In the genomic region with DNA sequence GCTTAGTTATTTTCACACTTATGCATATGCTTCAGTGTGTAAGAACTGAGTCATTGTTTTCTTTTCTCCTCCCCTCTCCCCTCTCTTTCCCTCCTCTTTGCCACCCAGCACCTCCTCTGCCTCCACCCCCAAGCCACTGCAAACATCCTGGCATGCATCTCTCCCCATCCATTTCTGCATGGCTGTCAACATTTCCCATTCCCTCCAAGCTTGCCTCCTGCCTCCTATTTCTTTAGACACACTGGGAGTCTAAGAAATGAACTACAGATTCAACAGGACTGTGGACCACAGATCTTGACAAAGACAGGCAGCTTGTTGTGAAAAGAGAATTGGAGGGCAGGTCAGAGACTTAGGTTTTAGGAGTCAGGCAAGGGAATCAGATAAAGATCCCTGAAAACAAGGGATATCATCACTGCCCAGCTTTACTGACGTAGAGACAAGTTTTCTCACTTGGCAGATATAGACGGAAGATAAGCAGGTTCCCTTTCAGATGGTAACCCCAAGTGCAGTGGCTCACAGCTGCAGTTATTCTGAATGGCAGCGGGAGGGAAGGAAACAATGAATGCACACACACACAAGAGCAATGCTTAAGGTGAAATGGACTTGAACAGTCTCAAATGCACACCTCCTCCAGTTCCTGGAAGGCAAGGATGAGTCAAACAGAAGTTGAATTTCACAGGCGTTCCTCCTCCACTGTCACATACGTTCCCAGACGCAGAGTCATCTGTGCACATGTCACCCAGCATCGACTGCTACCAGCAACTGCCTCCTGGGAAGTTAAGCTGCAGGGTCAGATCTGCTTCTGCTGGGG, we compare ENCODE assay signal across 1 cellular context.
A peak's percentile ranks its signal among the peaks of the same experiment; 100 is the strongest.
TF ChIP-seq lines count a peak whose summit lies in the region.

No MANE protein-coding gene starts in this region.

TF ChIP-seq in HEK293, 187 proteins besides CTCF, POLR2A, EP300 and RAD21 (continued from another document):
- TF ChIP-seq, protein P1, sequence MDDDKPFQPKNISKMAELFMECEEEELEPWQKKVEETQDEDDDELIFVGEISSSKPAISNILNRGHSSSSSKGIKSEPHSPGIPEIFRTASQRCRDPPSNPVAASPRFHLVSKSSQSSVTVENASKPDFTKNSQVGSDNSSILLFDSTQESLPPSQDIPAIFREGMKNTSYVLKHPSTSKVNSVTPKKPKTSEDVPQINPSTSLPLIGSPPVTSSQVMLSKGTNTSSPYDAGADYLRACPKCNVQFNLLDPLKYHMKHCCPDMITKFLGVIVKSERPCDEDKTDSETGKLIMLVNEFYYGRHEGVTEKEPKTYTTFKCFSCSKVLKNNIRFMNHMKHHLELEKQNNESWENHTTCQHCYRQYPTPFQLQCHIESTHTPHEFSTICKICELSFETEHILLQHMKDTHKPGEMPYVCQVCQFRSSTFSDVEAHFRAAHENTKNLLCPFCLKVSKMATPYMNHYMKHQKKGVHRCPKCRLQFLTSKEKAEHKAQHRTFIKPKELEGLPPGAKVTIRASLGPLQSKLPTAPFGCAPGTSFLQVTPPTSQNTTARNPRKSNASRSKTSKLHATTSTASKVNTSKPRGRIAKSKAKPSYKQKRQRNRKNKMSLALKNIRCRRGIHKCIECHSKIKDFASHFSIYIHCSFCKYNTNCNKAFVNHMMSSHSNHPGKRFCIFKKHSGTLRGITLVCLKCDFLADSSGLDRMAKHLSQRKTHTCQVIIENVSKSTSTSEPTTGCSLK (tag by site-specific recombination; IDR thresholded peaks at IDR 0.05), result no peak
- TF ChIP-seq ZNF223 (tag by site-specific recombination; IDR thresholded peaks at IDR 0.05) (no peak), GLIS1 (tag by site-specific recombination; IDR thresholded peaks at IDR 0.05) (peak; percentile 71), ZSCAN16 (tag by site-specific recombination; IDR thresholded peaks at IDR 0.05) (no peak), ZNF621 (tag by site-specific recombination; IDR thresholded peaks at IDR 0.05) (no peak), ZNF600 (tag by site-specific recombination; IDR thresholded peaks at IDR 0.05) (peak; percentile 51; the same call in 1 of the 2 replicates), ZBTB21 (tag by site-specific recombination; IDR thresholded peaks at IDR 0.05) (no peak), ZNF548 (tag by site-specific recombination; IDR thresholded peaks at IDR 0.05) (no peak), ZNF626 (tag by site-specific recombination; IDR thresholded peaks at IDR 0.05) (no peak), ZNF140 (tag by site-specific recombination; IDR thresholded peaks at IDR 0.05) (no peak), ZNF221 (tag by site-specific recombination; IDR thresholded peaks at IDR 0.05; ENCODE audit: borderline replicate concordance) (no peak), ZNF560 (tag by site-specific recombination; IDR thresholded peaks at IDR 0.05; ENCODE audit: borderline replicate concordance) (no peak), PBX3 (CRISPR knock-in tag; IDR thresholded peaks at IDR 0.05) (no peak), ZNF184 (tag by site-specific recombination; IDR thresholded peaks at IDR 0.05) (no peak)
